12 cellular contexts compared by ENCODE assay signal in the genomic region with DNA sequence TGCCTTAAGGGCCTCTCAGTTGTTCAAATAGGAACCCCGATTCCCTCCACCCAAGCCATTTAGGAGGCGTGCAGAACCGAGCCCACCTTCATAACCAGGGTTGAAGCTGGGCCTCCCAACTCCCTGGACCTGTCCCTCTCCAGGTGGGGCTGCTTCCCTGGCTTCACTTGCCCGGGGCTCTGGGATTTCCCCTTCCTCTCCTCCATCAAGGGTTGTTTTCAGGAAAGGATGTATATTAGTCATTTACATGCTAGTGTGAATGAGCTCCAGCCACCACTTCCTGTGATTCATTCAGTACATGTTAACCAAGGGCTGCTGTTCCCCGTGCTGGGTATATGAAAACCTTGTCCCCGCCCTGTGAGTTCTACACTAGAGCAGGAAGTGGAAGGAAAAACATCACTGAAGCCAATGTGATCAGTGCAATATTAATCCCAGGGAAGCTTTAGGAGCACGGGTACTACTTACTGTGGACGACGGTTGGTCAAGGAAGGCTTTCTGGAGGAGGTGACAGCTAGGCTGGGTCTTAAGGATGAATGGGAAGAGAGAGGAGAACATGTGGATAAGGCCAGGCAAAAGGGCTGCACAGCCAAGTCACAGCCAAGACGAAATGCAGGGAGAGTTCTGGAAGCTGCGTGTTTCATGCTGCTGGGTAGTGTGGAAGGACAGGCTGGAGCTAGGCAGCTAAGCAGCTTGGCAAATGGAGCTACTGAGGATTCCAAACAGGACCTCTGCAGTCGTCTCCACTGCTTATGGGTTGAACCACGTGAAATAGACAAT.
DNase-seq lines count a peak whose midpoint lies in the region; ATAC-seq and TF ChIP-seq lines count a peak whose summit lies in the region.
"Had no signal": no experiment of that assay in that cellular context is flagged by ENCODE, and none has a peak within 500 bp of the region (broad histone marks: within the 10 kb centered on the region; RNA-seq: fewer than 3 reads in every experiment).

No MANE protein-coding gene starts in this region.

- WGBS in H9 (ENCODE audit: extremely low coverage, insufficient read length, low lambda C conversion rate), result no CpG with 5 or more reads among the region's 13 CpGs

- TF ChIP-seq CTCF in H9 (conservative IDR thresholded peaks at IDR 0.05), result no peak

- H3K9me3 ChIP-seq in H9 (ENCODE audit: control insufficient read depth, low read depth, low read length), result no peaks in the 10 kb centered on the region

- no peak overlapping the region for H3T11ph ChIP-seq in H9 (ENCODE audit: low read length)

- H2BK20ac ChIP-seq in H9 (ENCODE audit: low read depth, low read length, poor library complexity, severe bottlenecking), result no peak overlapping the region

- H2AK5ac ChIP-seq in H9 (ENCODE audit: insufficient read length, low read length), result no peak overlapping the region

- no peaks in the 10 kb centered on the region for H3K79me2 ChIP-seq in H9 (ENCODE audit: insufficient read depth, low read length)

- peaks cover 23% of the 10 kb centered on the region for H3K4me1 Mint-ChIP-seq in activated CD4-positive, alpha-beta memory T cell treated with anti-CD3 and anti-CD28 coated beads for 36 hours (ENCODE audit: low read depth)
- H3K4me1 Mint-ChIP-seq in stimulated activated naive CD8-positive, alpha-beta T cell treated with anti-CD3 and anti-CD28 coated beads, Interleukin-15, amount 100 ng/mL, for 72 hours, result peaks cover 47% of the 10 kb centered on the region
- H3K4me1 Mint-ChIP-seq in H9, result peaks cover 4 to 5% of the 10 kb centered on the region in 2 experiments; a peak in 2 of 4 replicates
- H3K4me1 Mint-ChIP-seq: CD14-positive monocyte, nephron had no signal

- POLR2A ChIA-PET in activated CD4-positive, alpha-beta memory T cell treated with anti-CD3 and anti-CD28 coated beads for 36 hours (lab: Charles Lee), result interaction anchor here (1.1 kb wide), 1 partner anchor 13 kb away, joined by 3 read pairs; no protein-coding TSS in a partner anchor

- H3K23ac ChIP-seq in H9 (ENCODE audit: insufficient read length, low read depth, low read length), result no peak overlapping the region

- no peak overlapping the region for H3K27ac Mint-ChIP-seq in activated CD4-positive, alpha-beta memory T cell treated with anti-CD3 and anti-CD28 coated beads for 36 hours
- peak overlapping the region; percentile 67 to 72 for H3K27ac Mint-ChIP-seq in stimulated activated naive CD8-positive, alpha-beta T cell treated with anti-CD3 and anti-CD28 coated beads, Interleukin-15, amount 100 ng/mL, for 72 hours
- no peak overlapping the region for H3K27ac Mint-ChIP-seq in H9
- H3K27ac Mint-ChIP-seq: CD14-positive monocyte, nephron had no signal

- no peak overlapping the region for H3K14ac ChIP-seq in H9 (ENCODE audit: insufficient read depth, low read length)

- no peak overlapping the region for H2AFZ ChIP-seq in H9 (ENCODE audit: low read length)

- peaks cover 26% of the 10 kb centered on the region for H3K27me3 Mint-ChIP-seq in activated CD4-positive, alpha-beta memory T cell treated with anti-CD3 and anti-CD28 coated beads for 36 hours
- peaks cover 13% of the 10 kb centered on the region for H3K27me3 Mint-ChIP-seq in stimulated activated naive CD8-positive, alpha-beta T cell treated with anti-CD3 and anti-CD28 coated beads, Interleukin-15, amount 100 ng/mL, for 72 hours
- H3K27me3 Mint-ChIP-seq in H9 (ENCODE audit: low read depth), result peaks cover 1% of the 10 kb centered on the region

- H2BK12ac ChIP-seq in H9 (ENCODE audit: insufficient read length, low read depth, low read length), result no peak overlapping the region

- CTCF ChIA-PET in activated CD4-positive, alpha-beta memory T cell treated with anti-CD3 and anti-CD28 coated beads for 36 hours (lab: Charles Lee), result no interaction called here

- no peaks in the 10 kb centered on the region for H3K79me1 ChIP-seq in H9 (ENCODE audit: insufficient read depth, low read depth, low read length, poor library complexity, severe bottlenecking)

- peaks cover under 1% of the 10 kb centered on the region for H3K9me3 Mint-ChIP-seq in activated CD4-positive, alpha-beta memory T cell treated with anti-CD3 and anti-CD28 coated beads for 36 hours
- no peaks in the 10 kb centered on the region for H3K9me3 Mint-ChIP-seq in stimulated activated naive CD8-positive, alpha-beta T cell treated with anti-CD3 and anti-CD28 coated beads, Interleukin-15, amount 100 ng/mL, for 72 hours
- H3K9me3 Mint-ChIP-seq in H9, result no peaks in the 10 kb centered on the region
- H3K9me3 Mint-ChIP-seq: nephron had no signal

- no peak overlapping the region for H4K5ac ChIP-seq in H9 (ENCODE audit: insufficient read length, low read depth, low read length)

- H3K9ac ChIP-seq in H9 (ENCODE audit: extremely low read depth, insufficient read length, low read length), result no peak overlapping the region

- ATAC-seq in stimulated activated naive CD8-positive, alpha-beta T cell treated with anti-CD3 and anti-CD28 coated beads, Interleukin-15, amount 100 ng/mL, for 72 hours, result peak; percentile 89
- no peak for ATAC-seq in sciatic nerve

- no peak overlapping the region for H2BK5ac ChIP-seq in H9 (ENCODE audit: insufficient read length, low read length)

- intact Hi-C loops in activated CD4-positive, alpha-beta memory T cell treated with anti-CD3 and anti-CD28 coated beads for 36 hours (cut with micrococcal nuclease), result loop anchor here (2.0 kb wide), 1 partner anchor 36 kb away; no protein-coding TSS in a partner anchor
- intact Hi-C loops in sciatic nerve (cut with DNase I), result no loop called here

- no peak overlapping the region for H3K4me3 Mint-ChIP-seq in activated CD4-positive, alpha-beta memory T cell treated with anti-CD3 and anti-CD28 coated beads for 36 hours
- H3K4me3 Mint-ChIP-seq in stimulated activated naive CD8-positive, alpha-beta T cell treated with anti-CD3 and anti-CD28 coated beads, Interleukin-15, amount 100 ng/mL, for 72 hours, result peak overlapping the region; percentile 14 to 16
- no peak overlapping the region for H3K4me3 Mint-ChIP-seq in H9
- H3K4me3 Mint-ChIP-seq: CD14-positive monocyte, nephron had no signal

- H3K36me3 Mint-ChIP-seq in activated CD4-positive, alpha-beta memory T cell treated with anti-CD3 and anti-CD28 coated beads for 36 hours, result no peaks in the 10 kb centered on the region
- H3K36me3 Mint-ChIP-seq in H9 (ENCODE audit: insufficient read depth in 1 of 3, low read depth in 3 of 3), result no peaks in the 10 kb centered on the region
- H3K36me3 Mint-ChIP-seq: CD14-positive monocyte had no signal

- H4K8ac ChIP-seq in H9 (replicated peaks; ENCODE audit: insufficient read length, low read depth, low read length), result no peak overlapping the region

- H3K56ac ChIP-seq in H9 (ENCODE audit: insufficient read length, low read depth, low read length), result no peak overlapping the region

- H2BK15ac ChIP-seq in H9 (ENCODE audit: low read depth, low read length), result no peak overlapping the region

- no peak overlapping the region for H3K4me2 ChIP-seq in H9 (ENCODE audit: insufficient read depth, insufficient read length, low read length)

- H3K23me2 ChIP-seq in H9 (ENCODE audit: insufficient read length, low read depth, low read length, poor library complexity, severe bottlenecking), result no peaks in the 10 kb centered on the region

- H3K4me1 ChIP-seq in H9 (ENCODE audit: insufficient read depth, low read length), result no peaks in the 10 kb centered on the region

- H3K27ac ChIP-seq in H9 (ENCODE audit: insufficient read length, low read depth, low read length), result no peak overlapping the region
- H3K27ac ChIP-seq: cardiac muscle cell had no signal

- H4K91ac ChIP-seq in H9 (ENCODE audit: insufficient read length, low read depth, low read length), result no peak overlapping the region

- no peaks in the 10 kb centered on the region for H3K27me3 ChIP-seq in H9 (ENCODE audit: insufficient read depth, low read length)
- H3K27me3 ChIP-seq: cardiac muscle cell had no signal

- H3K4ac ChIP-seq in H9 (ENCODE audit: low read depth, low read length), result no peak overlapping the region

- no peaks in the 10 kb centered on the region for H4K20me1 ChIP-seq in H9 (ENCODE audit: control insufficient read depth, insufficient read depth, insufficient read length)

- no peak overlapping the region for H3K18ac ChIP-seq in H9 (ENCODE audit: insufficient read length, low read depth, low read length)

- DNase-seq in activated T-cell treated with anti-CD3 and anti-CD28 coated beads for 48 hours (ENCODE audit: low read depth), result peak; percentile 35
- no peak for DNase-seq in activated T-cell treated with anti-CD3 and anti-CD28 coated beads for 4 hours
- peak; percentile 65 for DNase-seq in activated CD4-positive, alpha-beta memory T cell treated with anti-CD3 and anti-CD28 coated beads for 36 hours
- DNase-seq in iris pigment epithelial cell (ENCODE audit: low read depth), result peak; percentile 78
- DNase-seq in stimulated activated naive CD8-positive, alpha-beta T cell treated with anti-CD3 and anti-CD28 coated beads, Interleukin-15, amount 100 ng/mL, for 72 hours, result peak; percentile 41 to 65
- DNase-seq in NCI-H2196 (lab: John Stamatoyannopoulos, UW; ENCODE audit: unreplicated experiment), result no peak
- DNase-seq in sciatic nerve (ENCODE audit: low spot score), result no peak
- no peak for DNase-seq in H9
- DNase-seq: NCI-H524 treated with DMSO at 0.1 percent for 48 hours had no signal

- H2BK120ac ChIP-seq in H9 (ENCODE audit: low read depth, low read length, poor library complexity, severe bottlenecking), result no peak overlapping the region

Comparison
In these comparisons a context has a peak if more than half of its experiments do, and no peak if none do; other contexts are left out.
1. DNase-seq: peak in activated T-cell treated with anti-CD3 and anti-CD28 coated beads for 48 hours (single experiment), activated CD4-positive, alpha-beta memory T cell treated with anti-CD3 and anti-CD28 coated beads for 36 hours (single experiment), iris pigment epithelial cell (single experiment) and stimulated activated naive CD8-positive, alpha-beta T cell treated with anti-CD3 and anti-CD28 coated beads, Interleukin-15, amount 100 ng/mL, for 72 hours (2 of 2); none in activated T-cell treated with anti-CD3 and anti-CD28 coated beads for 4 hours (single experiment), NCI-H2196 (single experiment), sciatic nerve (single experiment) and H9 (single experiment).
2. H3K27ac Mint-ChIP-seq: peak in stimulated activated naive CD8-positive, alpha-beta T cell treated with anti-CD3 and anti-CD28 coated beads, Interleukin-15, amount 100 ng/mL, for 72 hours (2 of 2); none in activated CD4-positive, alpha-beta memory T cell treated with anti-CD3 and anti-CD28 coated beads for 36 hours (single experiment) and H9 (0 of 3).
3. H3K4me3 Mint-ChIP-seq: peak in stimulated activated naive CD8-positive, alpha-beta T cell treated with anti-CD3 and anti-CD28 coated beads, Interleukin-15, amount 100 ng/mL, for 72 hours (2 of 2); none in activated CD4-positive, alpha-beta memory T cell treated with anti-CD3 and anti-CD28 coated beads for 36 hours (single experiment) and H9 (0 of 2).